ENCODE assay signal across 9 cellular contexts in the genomic region with DNA sequence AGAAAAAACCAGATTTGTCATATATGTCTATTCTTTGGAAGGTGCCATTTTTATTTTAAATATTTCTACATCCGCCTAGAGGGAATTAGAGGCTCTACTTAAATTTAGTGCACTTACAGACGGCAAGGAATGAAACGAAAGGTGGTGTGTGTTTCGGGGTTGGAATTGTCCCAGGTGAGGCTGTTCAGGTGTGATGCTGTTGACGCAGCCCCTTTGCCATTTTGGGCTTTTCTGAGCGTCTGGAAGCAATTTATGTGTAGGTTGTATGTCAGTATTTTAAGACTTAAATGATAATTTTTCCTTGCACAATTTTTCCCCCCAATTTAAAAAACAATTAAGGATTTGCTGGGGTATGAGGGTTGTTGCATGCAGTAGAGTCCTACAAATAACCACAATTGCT. TPM values are rescaled to one million over a fixed set of nuclear protein-coding genes. Genes with fewer than 3 reads are reported as not detected.
A peak's percentile ranks its signal among the peaks of the same experiment; 100 is the strongest.
DNase-seq lines count a peak whose midpoint lies in the region; ATAC-seq and TF ChIP-seq lines count a peak whose summit lies in the region.
"Had no signal": no experiment of that assay in that cellular context is flagged by ENCODE, and none has a peak within 500 bp of the region (broad histone marks: within the 10 kb centered on the region; RNA-seq: fewer than 3 reads in every experiment).

No MANE protein-coding gene starts in this region.

- DNase-seq in activated naive CD4-positive, alpha-beta T cell treated with Interleukin-2 at 50 U/mL for 16 hours: no peak
- no peak for DNase-seq in astrocyte of the spinal cord (ENCODE audit: low read depth, low spot score)
- DNase-seq in memory B cell (ENCODE audit: low spot score in 2 of 2): no peak
- peak; percentile 20 for DNase-seq in type B pancreatic cell (ENCODE audit: extremely low spot score, unreplicated experiment)
- no peak for DNase-seq in RKO (ENCODE audit: low spot score)
- DNase-seq: DMS79 had no signal

- no peak for ATAC-seq in memory B cell (ENCODE audit: low read depth)
- no peak for ATAC-seq in HG02623 (IDR thresholded peaks at IDR 0.05; ENCODE audit: unreplicated experiment)
- no peak for ATAC-seq in GM18498 (IDR thresholded peaks at IDR 0.05; ENCODE audit: unreplicated experiment)

- H3K27ac Mint-ChIP-seq in activated naive CD4-positive, alpha-beta T cell treated with anti-CD3 and anti-CD28 coated beads, Interleukin-2, amount 50 U/mL, for 24 hours: peak overlapping the region; percentile 30
- peak overlapping the region; percentile 53 for H3K27ac Mint-ChIP-seq in memory B cell
- H3K27ac Mint-ChIP-seq in type B pancreatic cell: peak overlapping the region; percentile 80

- in situ Hi-C loops in astrocyte of the spinal cord (cut with HindIII; ENCODE audit: low sequenced_read_pairs): no loop called here

- H3K9me3 Mint-ChIP-seq in activated naive CD4-positive, alpha-beta T cell treated with anti-CD3 and anti-CD28 coated beads, Interleukin-2, amount 50 U/mL, for 24 hours: no peaks in the 10 kb centered on the region
- H3K9me3 Mint-ChIP-seq in memory B cell (no peaks in the 10 kb centered on the region), type B pancreatic cell (no peaks in the 10 kb centered on the region)

- peaks cover 2% of the 10 kb centered on the region for H3K36me3 Mint-ChIP-seq in activated naive CD4-positive, alpha-beta T cell treated with anti-CD3 and anti-CD28 coated beads, Interleukin-2, amount 50 U/mL, for 24 hours
- H3K36me3 Mint-ChIP-seq in memory B cell (peaks cover 5% of the 10 kb centered on the region), type B pancreatic cell (peaks cover 4% of the 10 kb centered on the region)

- no peaks in the 10 kb centered on the region for H3K27me3 Mint-ChIP-seq in activated naive CD4-positive, alpha-beta T cell treated with anti-CD3 and anti-CD28 coated beads, Interleukin-2, amount 50 U/mL, for 24 hours
- H3K27me3 Mint-ChIP-seq in memory B cell (no peaks in the 10 kb centered on the region), type B pancreatic cell (peaks cover 2% of the 10 kb centered on the region)

- H3K4me3 ChIP-seq in astrocyte of the spinal cord (ENCODE audit: low read depth, low read length): peak overlapping the region; percentile 69

- TF ChIP-seq CTCF in astrocyte of the spinal cord (IDR thresholded peaks at IDR 0.05; ENCODE audit: low read depth, low read length) (no peak), type B pancreatic cell (conservative IDR thresholded peaks at IDR 0.05) (no peak)

- peaks cover 59% of the 10 kb centered on the region for H3K4me1 Mint-ChIP-seq in activated naive CD4-positive, alpha-beta T cell treated with anti-CD3 and anti-CD28 coated beads, Interleukin-2, amount 50 U/mL, for 24 hours
- peaks cover 38% of the 10 kb centered on the region for H3K4me1 Mint-ChIP-seq in memory B cell
- peaks cover 60% of the 10 kb centered on the region for H3K4me1 Mint-ChIP-seq in type B pancreatic cell (ENCODE audit: unreplicated experiment)

- H3K4me3 Mint-ChIP-seq in activated naive CD4-positive, alpha-beta T cell treated with anti-CD3 and anti-CD28 coated beads, Interleukin-2, amount 50 U/mL, for 24 hours: peak overlapping the region; percentile 91
- H3K4me3 Mint-ChIP-seq in memory B cell (peak overlapping the region; percentile 78), type B pancreatic cell (peak overlapping the region; percentile 92)

RNA-seq across cellular contexts. Expression of a gene that starts 2.0 kb away (rescaled TPM):
- 21.7 and 34.1 TPM in 2 replicates for total RNA-seq in type B pancreatic cell (ENCODE audit: low replicate concordance)

Comparison
In these comparisons a context has a peak if more than half of its experiments do, and no peak if none do; other contexts are left out.
1. H3K27ac Mint-ChIP-seq: peak in every context shown above with its lines; median percentile 80 in type B pancreatic cell; 53 in memory B cell; 30 in activated naive CD4-positive, alpha-beta T cell treated with anti-CD3 and anti-CD28 coated beads, Interleukin-2, amount 50 U/mL, for 24 hours.